ENCODE assay signal across 1 cellular context in genomic region chr4:87422104-87423052, GRCh38.
A peak's percentile ranks its signal among the peaks of the same experiment; 100 is the strongest.
TF ChIP-seq lines count a peak whose summit lies in the region.

Gene NUDT9, plus strand, starts transcription at chr4:87422573. Its CDS starts 333 bp downstream, at chr4:87422906.

TF ChIP-seq in HepG2, 621 proteins besides CTCF, POLR2A, EP300 and RAD21 (continued from another document and continues in another):
- peak; percentile 67; the same call in 1 of the 2 replicates for TF ChIP-seq AHDC1 (CRISPR knock-in tag; IDR thresholded peaks at IDR 0.05; ENCODE audit: borderline replicate concordance)
- TF ChIP-seq ZNF292 (CRISPR knock-in tag; IDR thresholded peaks at IDR 0.05; ENCODE audit: borderline replicate concordance, low read depth), result peak; percentile 57; the same call in 1 of the 2 replicates
- TF ChIP-seq HDAC6 (IDR thresholded peaks at IDR 0.05; ENCODE audit: low read depth, low read length), result no peak
- TF ChIP-seq DMTF1 (CRISPR knock-in tag; IDR thresholded peaks at IDR 0.05), result no peak
- TF ChIP-seq ZNF703 (CRISPR knock-in tag; IDR thresholded peaks at IDR 0.05; ENCODE audit: borderline replicate concordance), result peak; percentile 52; the same call in 1 of the 2 replicates
- TF ChIP-seq ZNF598 (CRISPR knock-in tag; IDR thresholded peaks at IDR 0.05; ENCODE audit: borderline replicate concordance), result peak; percentile 96
- TF ChIP-seq CHD4 (IDR thresholded peaks at IDR 0.05; ENCODE audit: borderline replicate concordance, low read length), result no peak
- no peak; the same call in 1 of the 2 replicates for TF ChIP-seq ZBTB8A (CRISPR knock-in tag; IDR thresholded peaks at IDR 0.05; ENCODE audit: borderline replicate concordance, low read depth)
- no peak for TF ChIP-seq JUNB (CRISPR knock-in tag; IDR thresholded peaks at IDR 0.05; ENCODE audit: borderline replicate concordance)
- peak; percentile 78; the same call in 1 of the 2 replicates for TF ChIP-seq ZSCAN31 (CRISPR knock-in tag; IDR thresholded peaks at IDR 0.05; ENCODE audit: low read depth)
- TF ChIP-seq MXD1 (CRISPR knock-in tag; IDR thresholded peaks at IDR 0.05), result peak; percentile 77; the same call in 1 of the 2 replicates
- TF ChIP-seq, protein P1, sequence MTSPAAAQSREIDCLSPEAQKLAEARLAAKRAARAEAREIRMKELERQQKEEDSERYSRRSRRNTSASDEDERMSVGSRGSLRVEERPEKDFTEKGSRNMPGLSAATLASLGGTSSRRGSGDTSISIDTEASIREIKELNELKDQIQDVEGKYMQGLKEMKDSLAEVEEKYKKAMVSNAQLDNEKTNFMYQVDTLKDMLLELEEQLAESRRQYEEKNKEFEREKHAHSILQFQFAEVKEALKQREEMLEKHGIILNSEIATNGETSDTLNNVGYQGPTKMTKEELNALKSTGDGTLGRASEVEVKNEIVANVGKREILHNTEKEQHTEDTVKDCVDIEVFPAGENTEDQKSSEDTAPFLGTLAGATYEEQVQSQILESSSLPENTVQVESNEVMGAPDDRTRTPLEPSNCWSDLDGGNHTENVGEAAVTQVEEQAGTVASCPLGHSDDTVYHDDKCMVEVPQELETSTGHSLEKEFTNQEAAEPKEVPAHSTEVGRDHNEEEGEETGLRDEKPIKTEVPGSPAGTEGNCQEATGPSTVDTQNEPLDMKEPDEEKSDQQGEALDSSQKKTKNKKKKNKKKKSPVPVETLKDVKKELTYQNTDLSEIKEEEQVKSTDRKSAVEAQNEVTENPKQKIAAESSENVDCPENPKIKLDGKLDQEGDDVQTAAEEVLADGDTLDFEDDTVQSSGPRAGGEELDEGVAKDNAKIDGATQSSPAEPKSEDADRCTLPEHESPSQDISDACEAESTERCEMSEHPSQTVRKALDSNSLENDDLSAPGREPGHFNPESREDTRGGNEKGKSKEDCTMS (CRISPR knock-in tag; conservative IDR thresholded peaks at IDR 0.05), result no peak
- peak; percentile 57; the same call in 1 of the 2 replicates for TF ChIP-seq ZNF362 (CRISPR knock-in tag; IDR thresholded peaks at IDR 0.05; ENCODE audit: borderline replicate concordance)
- no peak for TF ChIP-seq GLMP (CRISPR knock-in tag; IDR thresholded peaks at IDR 0.05; ENCODE audit: borderline replicate concordance)
- no peak for TF ChIP-seq ZFP36 (IDR thresholded peaks at IDR 0.05; ENCODE audit: borderline replicate concordance, low read depth, low read length, partially characterized antibody)
- TF ChIP-seq, protein P2, sequence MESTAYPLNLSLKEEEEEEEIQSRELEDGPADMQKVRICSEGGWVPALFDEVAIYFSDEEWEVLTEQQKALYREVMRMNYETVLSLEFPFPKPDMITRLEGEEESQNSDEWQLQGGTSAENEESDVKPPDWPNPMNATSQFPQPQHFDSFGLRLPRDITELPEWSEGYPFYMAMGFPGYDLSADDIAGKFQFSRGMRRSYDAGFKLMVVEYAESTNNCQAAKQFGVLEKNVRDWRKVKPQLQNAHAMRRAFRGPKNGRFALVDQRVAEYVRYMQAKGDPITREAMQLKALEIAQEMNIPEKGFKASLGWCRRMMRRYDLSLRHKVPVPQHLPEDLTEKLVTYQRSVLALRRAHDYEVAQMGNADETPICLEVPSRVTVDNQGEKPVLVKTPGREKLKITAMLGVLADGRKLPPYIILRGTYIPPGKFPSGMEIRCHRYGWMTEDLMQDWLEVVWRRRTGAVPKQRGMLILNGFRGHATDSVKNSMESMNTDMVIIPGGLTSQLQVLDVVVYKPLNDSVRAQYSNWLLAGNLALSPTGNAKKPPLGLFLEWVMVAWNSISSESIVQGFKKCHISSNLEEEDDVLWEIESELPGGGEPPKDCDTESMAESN (CRISPR knock-in tag; conservative IDR thresholded peaks at IDR 0.05), result peak; percentile 81
- TF ChIP-seq ZNF629 (CRISPR knock-in tag; conservative IDR thresholded peaks at IDR 0.05), result 0 out of 2 replicates have a peak, but pooled peaks have one; percentile 60
- TF ChIP-seq, protein P3, sequence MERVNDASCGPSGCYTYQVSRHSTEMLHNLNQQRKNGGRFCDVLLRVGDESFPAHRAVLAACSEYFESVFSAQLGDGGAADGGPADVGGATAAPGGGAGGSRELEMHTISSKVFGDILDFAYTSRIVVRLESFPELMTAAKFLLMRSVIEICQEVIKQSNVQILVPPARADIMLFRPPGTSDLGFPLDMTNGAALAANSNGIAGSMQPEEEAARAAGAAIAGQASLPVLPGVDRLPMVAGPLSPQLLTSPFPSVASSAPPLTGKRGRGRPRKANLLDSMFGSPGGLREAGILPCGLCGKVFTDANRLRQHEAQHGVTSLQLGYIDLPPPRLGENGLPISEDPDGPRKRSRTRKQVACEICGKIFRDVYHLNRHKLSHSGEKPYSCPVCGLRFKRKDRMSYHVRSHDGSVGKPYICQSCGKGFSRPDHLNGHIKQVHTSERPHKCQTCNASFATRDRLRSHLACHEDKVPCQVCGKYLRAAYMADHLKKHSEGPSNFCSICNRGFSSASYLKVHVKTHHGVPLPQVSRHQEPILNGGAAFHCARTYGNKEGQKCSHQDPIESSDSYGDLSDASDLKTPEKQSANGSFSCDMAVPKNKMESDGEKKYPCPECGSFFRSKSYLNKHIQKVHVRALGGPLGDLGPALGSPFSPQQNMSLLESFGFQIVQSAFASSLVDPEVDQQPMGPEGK (CRISPR knock-in tag; IDR thresholded peaks at IDR 0.05), result 0 out of 2 replicates have a peak, but pooled peaks have one; percentile 13
- TF ChIP-seq ZKSCAN1 (IDR thresholded peaks at IDR 0.05; ENCODE audit: low read length), result no peak; the same call in none of the 2 replicates
- TF ChIP-seq ZNF841 (CRISPR knock-in tag; IDR thresholded peaks at IDR 0.05; ENCODE audit: borderline replicate concordance), result no peak
- no peak for TF ChIP-seq TCF7L2 (IDR thresholded peaks at IDR 0.05; ENCODE audit: low read depth, low read length)
- TF ChIP-seq SATB2 (CRISPR knock-in tag; IDR thresholded peaks at IDR 0.05), result peak; percentile 70; the same call in 1 of the 2 replicates
- TF ChIP-seq, protein P4, sequence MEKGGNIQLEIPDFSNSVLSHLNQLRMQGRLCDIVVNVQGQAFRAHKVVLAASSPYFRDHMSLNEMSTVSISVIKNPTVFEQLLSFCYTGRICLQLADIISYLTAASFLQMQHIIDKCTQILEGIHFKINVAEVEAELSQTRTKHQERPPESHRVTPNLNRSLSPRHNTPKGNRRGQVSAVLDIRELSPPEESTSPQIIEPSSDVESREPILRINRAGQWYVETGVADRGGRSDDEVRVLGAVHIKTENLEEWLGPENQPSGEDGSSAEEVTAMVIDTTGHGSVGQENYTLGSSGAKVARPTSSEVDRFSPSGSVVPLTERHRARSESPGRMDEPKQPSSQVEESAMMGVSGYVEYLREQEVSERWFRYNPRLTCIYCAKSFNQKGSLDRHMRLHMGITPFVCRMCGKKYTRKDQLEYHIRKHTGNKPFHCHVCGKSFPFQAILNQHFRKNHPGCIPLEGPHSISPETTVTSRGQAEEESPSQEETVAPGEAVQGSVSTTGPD (CRISPR knock-in tag; IDR thresholded peaks at IDR 0.05), result 0 out of 2 replicates have a peak, but pooled peaks have one; percentile 33
- TF ChIP-seq ATF7 (IDR thresholded peaks at IDR 0.05), result no peak
- peak; percentile 71; the same call in 1 of the 2 replicates for TF ChIP-seq ATF7 (CRISPR knock-in tag; IDR thresholded peaks at IDR 0.05)
- peak; percentile 56; the same call in 1 of the 2 replicates for TF ChIP-seq ZNF44 (CRISPR knock-in tag; IDR thresholded peaks at IDR 0.05)
- no peak; the same call in 1 of the 2 replicates for TF ChIP-seq PRMT3 (CRISPR knock-in tag; IDR thresholded peaks at IDR 0.05; ENCODE audit: borderline replicate concordance, low read depth)
- TF ChIP-seq ZNF704 (CRISPR knock-in tag; IDR thresholded peaks at IDR 0.05; ENCODE audit: borderline replicate concordance), result peak; percentile 97
- peak; percentile 89; the same call in 1 of the 2 replicates for TF ChIP-seq ZNF784 (CRISPR knock-in tag; IDR thresholded peaks at IDR 0.05; ENCODE audit: borderline replicate concordance)
